Comparison of ENCODE assay signal across 8 cellular contexts in genomic region chr20:25248501-25249172, GRCh38. TPM values are rescaled to one million over a fixed set of nuclear protein-coding genes. Genes with fewer than 3 reads are reported as not detected.
DNase-seq lines count a peak whose midpoint lies in the region; ATAC-seq and TF ChIP-seq lines count a peak whose summit lies in the region.

No MANE protein-coding gene starts in this region.

- peak overlapping the region; percentile 77 for H3K4me3 ChIP-seq in HFF-Myc (replicated peaks; ENCODE audit: low read depth, low read length)
- peak overlapping the region; percentile 75 for H3K4me3 ChIP-seq in astrocyte of the cerebellum (ENCODE audit: low read depth, low read length)
- peak overlapping the region; percentile 75 for H3K4me3 ChIP-seq in psoas muscle

- no peak for DNase-seq in activated CD4-positive, alpha-beta T cell treated with anti-CD3 and anti-CD28 coated beads, Interleukin-2, amount 10 ng/mL, durations not matched to agents 24 days and 14 days
- no peak for DNase-seq in activated CD4-positive, alpha-beta T cell treated with anti-CD3 and anti-CD28 coated beads for 1 hour
- no peak for DNase-seq in HFF-Myc (ENCODE audit: extremely low read depth, low read depth)
- DNase-seq in NCI-H2227 (lab: John Stamatoyannopoulos, UW; ENCODE audit: unreplicated experiment), result peak; percentile 71
- no peak for DNase-seq in astrocyte of the cerebellum (ENCODE audit: low read depth)
- DNase-seq in hippocampal formation (lab: John Stamatoyannopoulos, UW), result peak; percentile 53 to 61
- peak in 1 of 2 donors; percentile 39 for DNase-seq in psoas muscle

- peaks cover 1% of the 10 kb centered on the region for H3K9me3 ChIP-seq in psoas muscle

- no peaks in the 10 kb centered on the region for H3K27me3 ChIP-seq in psoas muscle (ENCODE audit: insufficient read depth in 3 of 3, low read length in 2 of 3)

- no peak for TF ChIP-seq CTCF in HFF-Myc (IDR thresholded peaks at IDR 0.05; ENCODE audit: low read depth, low read length, missing control alignments)
- no peak for TF ChIP-seq CTCF in astrocyte of the cerebellum (IDR thresholded peaks at IDR 0.05; ENCODE audit: low read depth, low read length, missing control alignments)
- TF ChIP-seq CTCF in psoas muscle (IDR thresholded peaks at IDR 0.05), result no peak

- in situ Hi-C loops in astrocyte of the cerebellum (cut with HindIII; ENCODE audit: low sequenced_read_pairs), result no loop called here

- H3K36me3 Mint-ChIP-seq in activated CD4-positive, alpha-beta T cell treated with anti-CD3 and anti-CD28 coated beads, Interleukin-2, amount 10 ng/mL, durations not matched to agents 24 days and 14 days (ENCODE audit: low read depth), result peaks cover 5% of the 10 kb centered on the region

- intact Hi-C loops in activated CD4-positive, alpha-beta T cell treated with anti-CD3 and anti-CD28 coated beads, Interleukin-2, amount 10 ng/mL, durations not matched to agents 24 days and 14 days (cut with micrococcal nuclease), result loop anchor here (1.0 to 5.0 kb wide), 6 partner anchors 53 to 374 kb away; partner anchors contain the start of genes ABHD12, ACSS1, APMAP and ENTPD6
- intact Hi-C loops in psoas muscle (cut with DNase I), result loop anchor here (5.0 kb wide), 1 partner anchor 51 kb away; the partner anchor contains the start of gene ENTPD6 (in 2 of the 2)

- H3K4me1 ChIP-seq in psoas muscle, result peaks cover 23% of the 10 kb centered on the region

- H3K4me3 Mint-ChIP-seq in activated CD4-positive, alpha-beta T cell treated with anti-CD3 and anti-CD28 coated beads, Interleukin-2, amount 10 ng/mL, durations not matched to agents 24 days and 14 days, result peak overlapping the region; percentile 91

- H3K27ac ChIP-seq in psoas muscle, result peak overlapping the region; percentile 90

- peaks cover 7% of the 10 kb centered on the region for H3K27me3 Mint-ChIP-seq in activated CD4-positive, alpha-beta T cell treated with anti-CD3 and anti-CD28 coated beads, Interleukin-2, amount 10 ng/mL, durations not matched to agents 24 days and 14 days

- no peaks in the 10 kb centered on the region for H3K9me3 Mint-ChIP-seq in activated CD4-positive, alpha-beta T cell treated with anti-CD3 and anti-CD28 coated beads, Interleukin-2, amount 10 ng/mL, durations not matched to agents 24 days and 14 days

- no peaks in the 10 kb centered on the region for H3K36me3 ChIP-seq in psoas muscle (ENCODE audit: insufficient read depth in 1 of 2, low read depth in 1 of 2)

- H3K27ac Mint-ChIP-seq in activated CD4-positive, alpha-beta T cell treated with anti-CD3 and anti-CD28 coated beads, Interleukin-2, amount 10 ng/mL, durations not matched to agents 24 days and 14 days, result peak overlapping the region; percentile 81

- ATAC-seq in psoas muscle (peak; percentile 6 to 19 (median 12)), GM18870 (IDR thresholded peaks at IDR 0.05; ENCODE audit: unreplicated experiment) (no peak)

- 2 to 7% (median 5%) methylated on average over 16 to 43 of the region's 43 CpGs for WGBS in psoas muscle, 3 donors

- peaks cover 32% of the 10 kb centered on the region for H3K4me1 Mint-ChIP-seq in activated CD4-positive, alpha-beta T cell treated with anti-CD3 and anti-CD28 coated beads, Interleukin-2, amount 10 ng/mL, durations not matched to agents 24 days and 14 days

RNA-seq across cellular contexts. Expression of gene PYGB, which starts 0.8 kb away (rescaled TPM):
- 36.0 and 36.6 TPM in 2 replicates for total RNA-seq in activated CD4-positive, alpha-beta T cell treated with anti-CD3 and anti-CD28 coated beads, Interleukin-2, amount 10 ng/mL, durations not matched to agents 24 days and 14 days
- total RNA-seq in psoas muscle, result 10 to 100 TPM in 2 of 4 donors, 1 to 10 TPM in 2; 7.8 to 22.3 (median 10.6) TPM
- polyA plus RNA-seq in psoas muscle, result 1 to 10 TPM; 4.9 to 9.5 (median 8.6) TPM

RNA-seq across cellular contexts. Expression of gene ENTPD6, which starts 53.1 kb away (rescaled TPM):
- 42.1 and 44.2 TPM in 2 replicates for total RNA-seq in activated CD4-positive, alpha-beta T cell treated with anti-CD3 and anti-CD28 coated beads, Interleukin-2, amount 10 ng/mL, durations not matched to agents 24 days and 14 days
- total RNA-seq in psoas muscle, result 10 to 100 TPM; 28.7 to 42.1 (median 34.6) TPM
- polyA plus RNA-seq in psoas muscle, result 10 to 100 TPM; 38.9 to 65.3 (median 50.5) TPM

Comparison
In these comparisons a context has a peak if more than half of its experiments do, and no peak if none do; other contexts are left out.
1. DNase-seq: peak in NCI-H2227 (single experiment) and hippocampal formation (2 of 2); none in activated CD4-positive, alpha-beta T cell treated with anti-CD3 and anti-CD28 coated beads, Interleukin-2, amount 10 ng/mL, durations not matched to agents 24 days and 14 days (single experiment), activated CD4-positive, alpha-beta T cell treated with anti-CD3 and anti-CD28 coated beads for 1 hour (single experiment), HFF-Myc (single experiment) and astrocyte of the cerebellum (single experiment).
2. Peak in every context shown above with its lines, with median percentiles within 50 percentile points of each other: H3K4me3 ChIP-seq.